Comparison of ENCODE assay signal across 8 cellular contexts in the genomic region with DNA sequence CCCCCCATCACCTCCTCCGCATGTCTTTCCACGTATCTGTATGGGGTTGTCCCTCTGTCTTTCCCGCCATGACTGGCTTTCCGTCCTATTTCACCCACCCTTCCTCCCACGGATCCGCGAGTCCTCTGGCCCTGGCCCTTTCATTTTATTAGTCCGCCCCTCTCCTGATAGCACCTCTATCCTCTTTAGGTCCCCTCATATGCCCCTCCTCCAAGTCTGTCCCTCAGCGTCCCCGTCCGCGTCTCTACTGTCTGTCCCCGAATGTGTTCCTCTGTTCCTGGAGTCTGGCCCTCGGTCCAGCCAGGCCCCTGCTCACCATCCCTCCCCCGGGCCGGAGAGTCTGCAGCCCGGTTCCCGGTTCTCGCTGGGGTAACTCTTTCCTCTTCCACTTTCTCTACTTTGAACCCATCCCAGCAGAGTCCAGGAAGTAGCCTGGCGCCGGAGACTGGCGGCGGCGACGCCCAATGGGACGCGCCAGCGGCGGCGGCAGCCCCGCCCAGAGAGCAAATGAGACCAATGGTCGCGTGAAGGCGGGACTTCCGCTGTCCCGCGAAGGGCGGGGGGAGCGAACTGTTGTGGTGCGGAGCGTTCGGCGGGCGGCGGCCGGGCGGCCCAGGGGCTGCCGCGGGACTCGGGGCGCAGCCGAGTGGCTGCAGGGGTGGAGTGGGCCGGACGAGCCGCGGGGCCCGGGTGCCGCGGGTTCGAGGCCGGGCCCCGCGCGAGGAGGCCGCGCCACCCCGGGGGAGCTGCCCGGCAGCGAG. TPM values are rescaled to one million over a fixed set of nuclear protein-coding genes. Genes with fewer than 3 reads are reported as not detected.
A peak's percentile ranks its signal among the peaks of the same experiment; 100 is the strongest.
DNase-seq lines count a peak whose midpoint lies in the region; ATAC-seq and TF ChIP-seq lines count a peak whose summit lies in the region.

Gene SAP30L (plus strand): TSS at position 576 of the 761 bp plus-strand sequence. CDS start 608 bp downstream, outside the sequence.

- TF ChIP-seq CTCF in lung (IDR thresholded peaks at IDR 0.05; ENCODE audit: control extremely low read depth, extremely low read depth), result no peak

- 0% methylated on average over 69 of the region's 69 CpGs for WGBS in ectodermal cell, 2 experiments
- WGBS in lung, 2 donors, result 0% methylated on average over 69 of the region's 69 CpGs

- peaks cover 3% of the 10 kb centered on the region for H3K36me3 ChIP-seq in ectodermal cell (ENCODE audit: control insufficient read depth, insufficient read depth, low read length)
- peaks cover 0 to 2% of the 10 kb centered on the region in 2 donors for H3K36me3 ChIP-seq in lung (ENCODE audit: control insufficient read depth in 2 of 2, insufficient read depth in 2 of 2, low read length in 2 of 2)

- ATAC-seq in GM19467 (IDR thresholded peaks at IDR 0.05; ENCODE audit: unreplicated experiment) (peak; percentile 90), lung (ENCODE audit: insufficient read depth, low FRiP score) (peak; percentile 98)

- peak within 1 kb of the TSS; percentile 88 for H3K4me3 ChIP-seq in ectodermal cell (ENCODE audit: insufficient read depth, low read depth, low read length)
- H3K4me3 ChIP-seq in lung, result peak within 1 kb of the TSS; percentile 79

- peaks cover 9% of the 10 kb centered on the region for H3K4me1 ChIP-seq in ectodermal cell (ENCODE audit: control insufficient read depth, insufficient read depth, low read length)
- H3K4me1 ChIP-seq in lung (ENCODE audit: control insufficient read depth in 2 of 2, insufficient read depth in 2 of 2, low read length in 2 of 2), result peaks cover 3 to 6% of the 10 kb centered on the region in 2 donors

- peak; percentile 72 for DNase-seq in CMK (ENCODE audit: low read depth)
- peak; percentile 100 for DNase-seq in HPDE6-E6E7 (ENCODE audit: extremely low spot score)
- DNase-seq in NK-92 (lab: John Stamatoyannopoulos, UW; ENCODE audit: unreplicated experiment), result peak; percentile 49
- DNase-seq in activated CD8-positive, alpha-beta memory T cell treated with anti-CD3 and anti-CD28 coated beads for 1 hour (ENCODE audit: extremely low read depth in 1 of 2, low read depth in 1 of 2), result peak; percentile 81 to 91
- peak; percentile 94 for DNase-seq in lung (ENCODE audit: low spot score)
- DNase-seq in stimulated activated CD4-positive, alpha-beta T cell treated with anti-CD3 and anti-CD28 coated beads, TNF-alpha, amount 100 ng/mL, for 24 hours (ENCODE audit: low read depth in 3 of 3), result peak; percentile 89 to 94 (median 91)

- no peaks in the 10 kb centered on the region for H3K9me3 ChIP-seq in ectodermal cell (ENCODE audit: control insufficient read depth, low read length)
- no peaks in the 10 kb centered on the region for H3K9me3 ChIP-seq in lung (ENCODE audit: control insufficient read depth in 2 of 2, insufficient read depth in 1 of 2, low read length in 1 of 2)

- H3K27me3 ChIP-seq in ectodermal cell (ENCODE audit: control insufficient read depth, insufficient read depth, low read length, poor library complexity, severe bottlenecking), result no peaks in the 10 kb centered on the region
- H3K27me3 ChIP-seq in lung (ENCODE audit: control insufficient read depth, insufficient read depth), result no peaks in the 10 kb centered on the region

- H3K27ac ChIP-seq in ectodermal cell (ENCODE audit: insufficient read depth, low read depth, low read length, poor library complexity, severe bottlenecking) (no peak within 1 kb of the TSS), lung (ENCODE audit: low read depth in 1 of 2, low read length in 1 of 2) (peak within 1 kb of the TSS; percentile 83 to 95)

RNA-seq across cellular contexts. Expression of gene SAP30L, which starts in this region (rescaled TPM):
- 44.8 TPM for polyA plus RNA-seq in ectodermal cell (2013, experiment 1 of 4)
- 33.5 TPM for polyA plus RNA-seq in ectodermal cell (2013, experiment 2 of 4)
- 35.9 TPM for polyA plus RNA-seq in ectodermal cell (2013, experiment 3 of 4)
- 44.7 TPM for polyA plus RNA-seq in ectodermal cell (2013, experiment 4 of 4)
- total RNA-seq in lung, result 10 to 100 TPM; 28.5 to 31.5 TPM
- polyA plus RNA-seq in lung, result 10 to 100 TPM; 18.2 to 35.4 TPM

Comparison
In these comparisons a context has a peak if more than half of its experiments do, and no peak if none do; other contexts are left out.
1. DNase-seq: peak in every context shown above with its lines; median percentile 100 in HPDE6-E6E7; 94 in lung; 91 in stimulated activated CD4-positive, alpha-beta T cell treated with anti-CD3 and anti-CD28 coated beads, TNF-alpha, amount 100 ng/mL, for 24 hours; 86 in activated CD8-positive, alpha-beta memory T cell treated with anti-CD3 and anti-CD28 coated beads for 1 hour; 72 in CMK; 49 in NK-92.